In the genomic region with DNA sequence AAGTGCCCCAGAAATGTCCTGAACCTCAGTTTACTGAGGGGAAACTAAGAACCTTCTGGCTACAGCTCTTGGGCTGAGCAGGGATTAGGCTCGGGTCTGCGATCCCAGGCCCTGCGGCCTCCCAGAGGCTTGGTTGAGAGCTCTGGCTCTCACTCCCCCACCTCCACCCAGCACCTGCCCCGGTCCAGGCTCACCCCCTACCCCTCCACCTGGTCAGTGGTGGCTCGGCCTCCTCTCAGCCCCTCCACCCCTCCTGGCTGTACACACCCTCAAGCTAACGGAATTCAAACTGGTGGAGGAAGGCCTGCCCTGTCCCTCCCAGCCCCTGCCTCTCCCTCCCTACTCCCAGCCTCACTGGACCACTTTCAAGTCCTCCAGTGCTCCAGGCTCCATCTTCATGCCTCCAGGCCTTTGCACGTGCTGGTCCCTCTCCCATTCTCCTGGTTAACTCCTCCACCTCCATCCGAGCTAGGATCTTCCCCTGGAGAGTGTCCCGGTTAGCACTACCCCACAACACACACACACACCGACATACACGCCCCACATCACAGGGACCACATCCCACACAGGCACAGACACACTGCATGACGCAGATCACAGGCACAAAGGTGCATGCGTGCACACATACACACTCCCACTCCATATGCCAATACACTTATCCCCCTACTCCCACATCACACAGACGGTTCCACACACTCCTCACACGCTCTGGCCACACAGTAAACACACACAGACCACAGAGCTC, we compare ENCODE assay signal across 8 cellular contexts.
DNase-seq lines count a peak whose midpoint lies in the region; ATAC-seq and TF ChIP-seq lines count a peak whose summit lies in the region.

No MANE protein-coding gene starts in this region.

- no peaks in the 10 kb centered on the region for H3K36me3 ChIP-seq in urinary bladder (ENCODE audit: insufficient read depth)

- peaks cover 59% of the 10 kb centered on the region for H3K4me1 Mint-ChIP-seq in activated CD4-positive, alpha-beta T cell treated with anti-CD3 and anti-CD28 coated beads, Interleukin-2, amount 10 ng/mL, durations not matched to agents 7 days and 5 days
- peaks cover 39 to 45% of the 10 kb centered on the region in 2 donors for H3K4me1 Mint-ChIP-seq in effector memory CD8-positive, alpha-beta T cell (ENCODE audit: low read depth in 2 of 2)
- H3K4me1 Mint-ChIP-seq in nephron, result peaks cover 68% of the 10 kb centered on the region

- no peaks in the 10 kb centered on the region for H3K9me3 Mint-ChIP-seq in activated CD4-positive, alpha-beta T cell treated with anti-CD3 and anti-CD28 coated beads, Interleukin-2, amount 10 ng/mL, durations not matched to agents 7 days and 5 days
- H3K9me3 Mint-ChIP-seq in effector memory CD8-positive, alpha-beta T cell, result no peaks in the 10 kb centered on the region
- H3K9me3 Mint-ChIP-seq in nephron, result no peaks in the 10 kb centered on the region

- H3K27me3 Mint-ChIP-seq in activated CD4-positive, alpha-beta T cell treated with anti-CD3 and anti-CD28 coated beads, Interleukin-2, amount 10 ng/mL, durations not matched to agents 7 days and 5 days, result no peaks in the 10 kb centered on the region
- H3K27me3 Mint-ChIP-seq in effector memory CD8-positive, alpha-beta T cell, result no peaks in the 10 kb centered on the region
- peaks cover 7% of the 10 kb centered on the region for H3K27me3 Mint-ChIP-seq in nephron (ENCODE audit: low read depth)

- peak overlapping the region; percentile 96 for H3K27ac Mint-ChIP-seq in activated CD4-positive, alpha-beta T cell treated with anti-CD3 and anti-CD28 coated beads, Interleukin-2, amount 10 ng/mL, durations not matched to agents 7 days and 5 days
- H3K27ac Mint-ChIP-seq in effector memory CD8-positive, alpha-beta T cell, result peak overlapping the region; percentile 86 to 99
- peak overlapping the region; percentile 93 to 99 (median 96) for H3K27ac Mint-ChIP-seq in nephron

- H3K36me3 Mint-ChIP-seq in activated CD4-positive, alpha-beta T cell treated with anti-CD3 and anti-CD28 coated beads, Interleukin-2, amount 10 ng/mL, durations not matched to agents 7 days and 5 days (ENCODE audit: low read depth), result peaks cover 10% of the 10 kb centered on the region
- H3K36me3 Mint-ChIP-seq in effector memory CD8-positive, alpha-beta T cell (ENCODE audit: insufficient read depth), result peaks cover 60% of the 10 kb centered on the region
- H3K36me3 Mint-ChIP-seq in nephron (ENCODE audit: low read depth), result no peaks in the 10 kb centered on the region

- no peak for TF ChIP-seq CTCF in nephron (IDR thresholded peaks at IDR 0.05; ENCODE audit: unreplicated experiment in 3 of 3)

- ATAC-seq in effector memory CD8-positive, alpha-beta T cell (replicated peaks), result peak; percentile 43
- no peak for ATAC-seq in HG02610 (IDR thresholded peaks at IDR 0.05; ENCODE audit: unreplicated experiment)

- peak overlapping the region; percentile 25 for H3K4me3 ChIP-seq in urinary bladder (ENCODE audit: low read depth, low read length)

- CTCF ChIA-PET in activated CD4-positive, alpha-beta T cell treated with anti-CD3 and anti-CD28 coated beads, Interleukin-2, amount 10 ng/mL, durations not matched to agents 7 days and 5 days (lab: Charles Lee), result interaction anchor here (0.5 to 1.8 kb wide), 2 partner anchors 94 to 534 kb away, joined by 4 read pairs; no protein-coding TSS in a partner anchor

- H3K27ac ChIP-seq in urinary bladder (ENCODE audit: low read depth), result peak overlapping the region; percentile 73

- no peaks in the 10 kb centered on the region for H3K4me1 ChIP-seq in urinary bladder (ENCODE audit: insufficient read depth)

- WGBS in urinary bladder, result 31% methylated on average over 15 of the region's 15 CpGs

- peak overlapping the region; percentile 77 for H3K4me3 Mint-ChIP-seq in activated CD4-positive, alpha-beta T cell treated with anti-CD3 and anti-CD28 coated beads, Interleukin-2, amount 10 ng/mL, durations not matched to agents 7 days and 5 days
- peak overlapping the region; percentile 72 to 84 for H3K4me3 Mint-ChIP-seq in effector memory CD8-positive, alpha-beta T cell
- peak overlapping the region; percentile 77 to 90 (median 86) for H3K4me3 Mint-ChIP-seq in nephron

- DNase-seq in EH (ENCODE audit: low read depth), result peak; percentile 44
- DNase-seq in activated CD4-positive, alpha-beta T cell treated with anti-CD3 and anti-CD28 coated beads, Interleukin-2, amount 10 ng/mL, durations not matched to agents 7 days and 5 days, result peak; percentile 71
- peak in 2 of 3 experiments; percentile 53 to 56 for DNase-seq in effector memory CD8-positive, alpha-beta T cell
- DNase-seq in NCI-H1105 (lab: John Stamatoyannopoulos, UW), result no peak
- no peak for DNase-seq in AG20443 (ENCODE audit: low spot score)

- POLR2A ChIA-PET in activated CD4-positive, alpha-beta T cell treated with anti-CD3 and anti-CD28 coated beads, Interleukin-2, amount 10 ng/mL, durations not matched to agents 7 days and 5 days (lab: Charles Lee), result no interaction called here

Comparison
In these comparisons a context has a peak if more than half of its experiments do, and no peak if none do; other contexts are left out.
1. DNase-seq: peak in EH (single experiment), activated CD4-positive, alpha-beta T cell treated with anti-CD3 and anti-CD28 coated beads, Interleukin-2, amount 10 ng/mL, durations not matched to agents 7 days and 5 days (single experiment) and effector memory CD8-positive, alpha-beta T cell (2 of 3); none in NCI-H1105 (single experiment) and AG20443 (single experiment).
2. Peak in every context shown above with its lines, with median percentiles within 50 percentile points of each other: H3K27ac Mint-ChIP-seq and H3K4me3 Mint-ChIP-seq.